Comparison of ENCODE assay signal across 8 cellular contexts in genomic region chr3:31531992-31532586, GRCh38. TPM values are rescaled to one million over a fixed set of nuclear protein-coding genes. Genes with fewer than 3 reads are reported as not detected.
DNase-seq lines count a peak whose midpoint lies in the region; ATAC-seq, FAIRE-seq and TF ChIP-seq lines count a peak whose summit lies in the region.

No MANE protein-coding gene starts in this region.

- H3K36me3 ChIP-seq in ascending aorta (no peaks in the 10 kb centered on the region), right atrium auricular region (no peaks in the 10 kb centered on the region), psoas muscle (ENCODE audit: insufficient read depth in 1 of 2, low read depth in 1 of 2) (no peaks in the 10 kb centered on the region)

- H3K27ac Mint-ChIP-seq in T-helper 2 cell treated with Interferon-gamma antibody and Interleukin-4, amounts not matched to agents 5 μg/mL and 100 μg/mL, for 36 hours: peak overlapping the region; percentile 99

- DNase-seq in NCI-H187 treated with DMSO at 0.1 percent for 48 hours (lab: John Stamatoyannopoulos, UW) (peak; percentile 74), ascending aorta (ENCODE audit: low spot score in 2 of 2) (peak; percentile 96 to 99), right atrium auricular region (ENCODE audit: low spot score) (peak; percentile 99), psoas muscle (peak; percentile 99 to 100), urothelium cell line (ENCODE audit: low spot score) (peak; percentile 98)
- DNase-seq in T-helper 2 cell treated with Interferon-gamma antibody and Interleukin-4, amounts not matched to agents 5 μg/mL and 100 μg/mL, for 36 hours (ENCODE audit: low spot score): peak; percentile 98

- H3K9me3 ChIP-seq in ascending aorta (no peaks in the 10 kb centered on the region), right atrium auricular region (no peaks in the 10 kb centered on the region), psoas muscle (no peaks in the 10 kb centered on the region)

- peaks cover 19% of the 10 kb centered on the region for H3K4me1 Mint-ChIP-seq in T-helper 2 cell treated with Interferon-gamma antibody and Interleukin-4, amounts not matched to agents 5 μg/mL and 100 μg/mL, for 36 hours (ENCODE audit: low read depth)

- ATAC-seq in GM18502 (IDR thresholded peaks at IDR 0.05; ENCODE audit: poor library complexity, unreplicated experiment) (peak; percentile 85), HG02970 (IDR thresholded peaks at IDR 0.05; ENCODE audit: low FRiP score, unreplicated experiment) (peak; percentile 93), psoas muscle (peak; percentile 94 to 97 (median 96))

- H3K27ac ChIP-seq in ascending aorta (peak overlapping the region; percentile 97 to 98), right atrium auricular region (peak overlapping the region; percentile 96 to 98), psoas muscle (peak overlapping the region; percentile 99)

- H3K4me3 ChIP-seq in ascending aorta (peak overlapping the region; percentile 76 to 80), right atrium auricular region (peak overlapping the region; percentile 72 to 91), psoas muscle (peak overlapping the region; percentile 88)

- TF ChIP-seq CTCF in ascending aorta (IDR thresholded peaks at IDR 0.05) (peak in 1 of 3 experiments; percentile 3), right atrium auricular region (IDR thresholded peaks at IDR 0.05) (no peak), psoas muscle (IDR thresholded peaks at IDR 0.05) (no peak)

- intact Hi-C loops in ascending aorta (cut with DNase I) (loop anchor here (1.0 to 10.0 kb wide), 7 partner anchors 233 to 1903 kb away; partner anchors contain the start of gene GPD1L), psoas muscle (cut with DNase I) (loop anchor here (5.0 to 10.0 kb wide), 3 partner anchors 45 to 767 kb away; no protein-coding TSS in a partner anchor)

- WGBS in psoas muscle, 3 donors: 0 to 1% (median 0%) methylated on average over 61 to 73 of the region's 73 CpGs

- peak; percentile 95 for FAIRE-seq in urothelium cell line (lab: Jason Lieb, UNC)

- H3K9me3 Mint-ChIP-seq in T-helper 2 cell treated with Interferon-gamma antibody and Interleukin-4, amounts not matched to agents 5 μg/mL and 100 μg/mL, for 36 hours: no peaks in the 10 kb centered on the region

- no peaks in the 10 kb centered on the region for H3K27me3 Mint-ChIP-seq in T-helper 2 cell treated with Interferon-gamma antibody and Interleukin-4, amounts not matched to agents 5 μg/mL and 100 μg/mL, for 36 hours (ENCODE audit: low read depth)

- H3K27me3 ChIP-seq in ascending aorta (no peaks in the 10 kb centered on the region), right atrium auricular region (no peaks in the 10 kb centered on the region), psoas muscle (ENCODE audit: insufficient read depth in 3 of 3, low read length in 2 of 3) (no peaks in the 10 kb centered on the region)

- no peak overlapping the region for H3K4me3 Mint-ChIP-seq in T-helper 2 cell treated with Interferon-gamma antibody and Interleukin-4, amounts not matched to agents 5 μg/mL and 100 μg/mL, for 36 hours

- H3K4me1 ChIP-seq in ascending aorta (peaks cover 2 to 13% of the 10 kb centered on the region in 2 donors), right atrium auricular region (peaks cover 0 to 30% of the 10 kb centered on the region in 2 donors), psoas muscle (peaks cover 27% of the 10 kb centered on the region)

- H3K36me3 Mint-ChIP-seq in T-helper 2 cell treated with Interferon-gamma antibody and Interleukin-4, amounts not matched to agents 5 μg/mL and 100 μg/mL, for 36 hours (ENCODE audit: low read depth): peaks cover 20% of the 10 kb centered on the region

RNA-seq across cellular contexts. Expression of gene STT3B, which starts 0.6 kb away (rescaled TPM):
- 79.5 TPM for total RNA-seq in ascending aorta
- 10 to 100 TPM; 78.0 to 87.5 TPM for total RNA-seq in right atrium auricular region
- 10 to 100 TPM; 56.6 to 95.5 (median 60.6) TPM for total RNA-seq in psoas muscle
- polyA plus RNA-seq in psoas muscle: 10 to 100 TPM; 33.8 to 61.3 (median 36.4) TPM

Comparison
In these comparisons a context has a peak if more than half of its experiments do, and no peak if none do; other contexts are left out.
1. Peak in every context shown above with its lines: DNase-seq, ATAC-seq, H3K4me3 ChIP-seq and H3K27ac ChIP-seq.